ENCODE assay signal across 1 cellular context in the genomic region with DNA sequence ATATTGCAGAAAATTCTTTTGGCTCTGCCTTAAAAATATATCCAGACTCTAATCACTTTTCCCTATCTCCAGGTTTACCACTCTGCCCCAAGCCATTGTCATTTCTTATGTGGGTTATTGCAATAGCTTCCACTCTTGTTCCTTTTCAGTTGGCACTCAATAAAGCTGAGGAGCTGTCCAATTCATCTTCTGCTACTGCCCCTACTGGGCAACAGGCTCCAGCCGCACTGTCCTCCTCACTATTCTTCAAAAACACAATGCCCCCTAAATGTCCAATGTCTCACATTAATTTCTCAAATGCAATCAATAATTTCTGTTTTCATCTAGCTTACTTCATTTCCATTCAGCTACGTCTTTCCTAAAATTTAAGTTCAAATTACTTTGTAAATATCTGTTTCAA.
TF ChIP-seq lines count a peak whose summit lies in the region.

No MANE protein-coding gene starts in this region.

TF ChIP-seq in IMR-90, 13 proteins besides CTCF, POLR2A, EP300 and RAD21:
- TF ChIP-seq FOS (IDR thresholded peaks at IDR 0.05; ENCODE audit: low read depth, low read length) (no peak), MAFK (IDR thresholded peaks at IDR 0.05; ENCODE audit: low read depth, low read length) (no peak), SMC3 (IDR thresholded peaks at IDR 0.05; ENCODE audit: low read depth, low read length) (no peak), MXI1 (IDR thresholded peaks at IDR 0.05; ENCODE audit: borderline replicate concordance, low read depth, low read length) (no peak), NFE2L2 (IDR thresholded peaks at IDR 0.05; ENCODE audit: low read depth, low read length) (no peak), CHD1 (IDR thresholded peaks at IDR 0.05; ENCODE audit: low read depth, low read length) (no peak), BHLHE40 (IDR thresholded peaks at IDR 0.05; ENCODE audit: low read depth, low read length) (no peak), CEBPB (IDR thresholded peaks at IDR 0.05; ENCODE audit: low read depth, low read length) (no peak), RCOR1 (IDR thresholded peaks at IDR 0.05; ENCODE audit: insufficient replicate concordance, low read length) (no peak), MAZ (IDR thresholded peaks at IDR 0.05; ENCODE audit: borderline replicate concordance, low read depth, low read length) (no peak), RFX5 (IDR thresholded peaks at IDR 0.05; ENCODE audit: low read depth, low read length) (no peak)
- TF ChIP-seq, protein P1, sequence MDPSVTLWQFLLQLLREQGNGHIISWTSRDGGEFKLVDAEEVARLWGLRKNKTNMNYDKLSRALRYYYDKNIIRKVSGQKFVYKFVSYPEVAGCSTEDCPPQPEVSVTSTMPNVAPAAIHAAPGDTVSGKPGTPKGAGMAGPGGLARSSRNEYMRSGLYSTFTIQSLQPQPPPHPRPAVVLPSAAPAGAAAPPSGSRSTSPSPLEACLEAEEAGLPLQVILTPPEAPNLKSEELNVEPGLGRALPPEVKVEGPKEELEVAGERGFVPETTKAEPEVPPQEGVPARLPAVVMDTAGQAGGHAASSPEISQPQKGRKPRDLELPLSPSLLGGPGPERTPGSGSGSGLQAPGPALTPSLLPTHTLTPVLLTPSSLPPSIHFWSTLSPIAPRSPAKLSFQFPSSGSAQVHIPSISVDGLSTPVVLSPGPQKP (IDR thresholded peaks at IDR 0.05; ENCODE audit: borderline replicate concordance, low read depth, low read length) = no peak
- TF ChIP-seq, protein P2, sequence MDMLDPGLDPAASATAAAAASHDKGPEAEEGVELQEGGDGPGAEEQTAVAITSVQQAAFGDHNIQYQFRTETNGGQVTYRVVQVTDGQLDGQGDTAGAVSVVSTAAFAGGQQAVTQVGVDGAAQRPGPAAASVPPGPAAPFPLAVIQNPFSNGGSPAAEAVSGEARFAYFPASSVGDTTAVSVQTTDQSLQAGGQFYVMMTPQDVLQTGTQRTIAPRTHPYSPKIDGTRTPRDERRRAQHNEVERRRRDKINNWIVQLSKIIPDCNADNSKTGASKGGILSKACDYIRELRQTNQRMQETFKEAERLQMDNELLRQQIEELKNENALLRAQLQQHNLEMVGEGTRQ (IDR thresholded peaks at IDR 0.05; ENCODE audit: low read depth, low read length) = no peak
TF ChIP-seq in IMR-90: peak in this region for 0.
